ENCODE assay signal across 12 cellular contexts in the genomic region with DNA sequence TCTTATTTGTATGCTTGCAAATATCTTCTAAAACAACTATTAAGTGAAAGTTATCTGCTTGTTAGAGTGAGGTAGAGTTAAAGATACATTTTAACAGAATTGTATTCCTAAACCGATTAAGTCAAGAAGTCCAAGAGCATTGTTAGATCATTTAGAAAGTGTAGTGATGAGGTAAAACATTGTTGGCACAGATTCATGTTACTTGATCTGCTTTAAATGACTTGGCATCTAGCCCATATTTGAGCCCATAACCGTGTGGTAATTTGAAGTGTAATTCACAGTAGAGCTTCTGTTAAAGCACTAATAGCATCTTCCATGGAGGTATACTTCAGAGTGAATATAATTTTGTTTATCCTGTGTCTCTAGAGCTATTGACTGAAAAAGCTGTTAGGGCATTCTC.
DNase-seq lines count a peak whose midpoint lies in the region; ATAC-seq and TF ChIP-seq lines count a peak whose summit lies in the region.
"Had no signal": no experiment of that assay in that cellular context is flagged by ENCODE, and none has a peak within 500 bp of the region (broad histone marks: within the 10 kb centered on the region; RNA-seq: fewer than 3 reads in every experiment).

No MANE protein-coding gene starts in this region.

- H3K4me3 ChIP-seq in KMS-11 (IDR thresholded peaks at IDR 0.05; ENCODE audit: insufficient read depth, low read depth, low read length) (no peak overlapping the region), mucosa of descending colon (no peak overlapping the region)
- H3K4me3 ChIP-seq: ovary, tibial artery had no signal

- H3K27me3 ChIP-seq in KMS-11 (ENCODE audit: insufficient read depth, low read depth) = no peaks in the 10 kb centered on the region
- H3K27me3 ChIP-seq: ovary, tibial artery had no signal

- no peaks in the 10 kb centered on the region for H3K9me3 ChIP-seq in mucosa of descending colon
- H3K9me3 ChIP-seq: ovary, tibial artery had no signal

- H3K4me2 ChIP-seq in KMS-11 = peak overlapping the region; percentile 6

- H3K9ac ChIP-seq in KMS-11 = no peak overlapping the region

- DNase-seq in NCI-H2171 (lab: John Stamatoyannopoulos, UW) (peak; percentile 54), astrocyte of the hippocampus (ENCODE audit: low read depth, low spot score) (peak; percentile 49), renal cortical epithelial cell (ENCODE audit: low read depth) (peak; percentile 80), mucosa of descending colon (no peak)
- DNase-seq: ovary; stimulated activated CD4-positive, alpha-beta T cell treated with anti-CD3 and anti-CD28 coated beads, Interleukin-4, amount 100 ng/mL, for 4 hours; tibial artery had no signal

- no peak overlapping the region for H3K27ac ChIP-seq in KMS-11
- H3K27ac ChIP-seq: epithelial cell of prostate, ovary, tibial artery had no signal

- H3K79me2 ChIP-seq in KMS-11 (ENCODE audit: insufficient read depth, low read depth) = peaks cover 100% of the 10 kb centered on the region

- H4K20me1 ChIP-seq in KMS-11 (ENCODE audit: insufficient read depth) = peaks cover 83% of the 10 kb centered on the region

- intact Hi-C loops in mucosa of descending colon (cut with DNase I, micrococcal nuclease) = no loop called here

- H3K4me1 ChIP-seq in KMS-11 (ENCODE audit: low read depth, poor library complexity, severe bottlenecking) = peaks cover 99% of the 10 kb centered on the region
- H3K4me1 ChIP-seq in mucosa of descending colon (ENCODE audit: low read depth) = peaks cover 11% of the 10 kb centered on the region

- TF ChIP-seq CTCF in KMS-11 (conservative IDR thresholded peaks at IDR 0.05; ENCODE audit: low read depth, low read length) (no peak), mucosa of descending colon (IDR thresholded peaks at IDR 0.05) (no peak)

- H2AFZ ChIP-seq in KMS-11 (ENCODE audit: low read depth) = no peak overlapping the region

- H3K36me3 ChIP-seq in KMS-11 (ENCODE audit: insufficient read depth) = peaks cover 8% of the 10 kb centered on the region
- no peaks in the 10 kb centered on the region for H3K36me3 ChIP-seq in mucosa of descending colon (ENCODE audit: low read depth)
- H3K36me3 ChIP-seq: ovary, tibial artery had no signal

- ATAC-seq in HG03095 (IDR thresholded peaks at IDR 0.05; ENCODE audit: unreplicated experiment) (no peak), mucosa of descending colon (no peak), HG03442 (IDR thresholded peaks at IDR 0.05; ENCODE audit: unreplicated experiment) (no peak)
- ATAC-seq: activated naive CD4-positive, alpha-beta T cell treated with anti-CD3 and anti-CD28 coated beads, Interleukin-2, amount 50 U/mL, for 72 hours had no signal

Comparison
In these comparisons a context has a peak if more than half of its experiments do, and no peak if none do; other contexts are left out.
1. DNase-seq: peak in NCI-H2171 (single experiment), astrocyte of the hippocampus (single experiment) and renal cortical epithelial cell (single experiment); none in mucosa of descending colon (0 of 3).